Comparison of ENCODE assay signal across 1 cellular context in genomic region chr4:15964159-15964558, GRCh38.
TF ChIP-seq lines count a peak whose summit lies in the region.

No MANE protein-coding gene starts in this region.

TF ChIP-seq in H1, 55 proteins besides CTCF, POLR2A, EP300 and RAD21:
- TF ChIP-seq USF2 (IDR thresholded peaks at IDR 0.05; ENCODE audit: low read length) (no peak), POLR2AphosphoS5 (IDR thresholded peaks at IDR 0.05; ENCODE audit: low read depth, low read length) (no peak), SP1 (IDR thresholded peaks at IDR 0.05; ENCODE audit: low read depth, low read length) (no peak), SP2 (IDR thresholded peaks at IDR 0.05; ENCODE audit: low read length) (no peak), TAF7 (optimal IDR thresholded peaks at IDR 0.05; ENCODE audit: borderline replicate concordance, low read depth, low read length) (no peak), CHD7 (IDR thresholded peaks at IDR 0.05; ENCODE audit: insufficient replicate concordance, low read length) (no peak), SRF (IDR thresholded peaks at IDR 0.05; ENCODE audit: low read depth, low read length) (no peak), PHF8 (conservative IDR thresholded peaks at IDR 0.05; ENCODE audit: low read depth, low read length) (no peak), JUN (IDR thresholded peaks at IDR 0.05; ENCODE audit: low read depth, low read length) (no peak), TCF12 (IDR thresholded peaks at IDR 0.05; ENCODE audit: low read depth, low read length) (no peak), YY1 (IDR thresholded peaks at IDR 0.05; ENCODE audit: low read depth, low read length) (no peak), CHD1 (IDR thresholded peaks at IDR 0.05; ENCODE audit: low read depth, low read length) (no peak), NRF1 (IDR thresholded peaks at IDR 0.05; ENCODE audit: low read depth, low read length) (no peak), MAX (IDR thresholded peaks at IDR 0.05) (no peak)
